ENCODE assay signal across 15 cellular contexts in the genomic region with DNA sequence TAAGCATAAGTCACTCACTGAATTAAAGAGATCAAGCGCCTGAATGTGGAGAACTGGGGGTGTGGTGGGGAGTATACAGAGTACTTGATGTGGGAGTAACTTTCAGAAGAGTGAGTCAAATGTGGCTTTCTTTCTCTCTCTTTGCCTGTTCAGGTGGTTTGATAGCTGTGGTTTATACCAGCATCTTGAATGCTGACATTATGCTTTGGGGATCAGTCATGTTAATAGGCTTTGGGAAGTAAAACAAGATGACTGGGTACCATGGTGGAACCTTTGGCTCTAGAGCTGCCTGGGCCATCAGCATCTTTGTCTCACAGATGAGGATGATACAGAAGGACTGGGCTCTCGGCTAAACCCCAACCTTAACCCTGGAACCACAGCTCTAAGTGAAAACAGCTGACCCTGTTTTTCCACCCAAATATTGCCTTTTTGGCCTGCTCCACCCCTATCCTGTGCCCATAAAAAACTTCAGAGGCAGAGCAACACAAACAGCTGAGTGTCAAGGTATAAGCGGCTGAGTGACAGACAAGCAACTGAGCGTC. TPM values are rescaled to one million over a fixed set of nuclear protein-coding genes. Genes with fewer than 3 reads are reported as not detected.
A peak's percentile ranks its signal among the peaks of the same experiment; 100 is the strongest.
DNase-seq lines count a peak whose midpoint lies in the region; ATAC-seq lines count a peak whose summit lies in the region.
"Had no signal": no experiment of that assay in that cellular context is flagged by ENCODE, and none has a peak within 500 bp of the region (broad histone marks: within the 10 kb centered on the region; RNA-seq: fewer than 3 reads in every experiment).

No MANE protein-coding gene starts in this region.

- DNase-seq in activated CD4-positive, alpha-beta T cell treated with anti-CD3 and anti-CD28 coated beads for 36 hours, result peak; percentile 72
- no peak for DNase-seq in activated CD4-positive, alpha-beta T cell treated with anti-CD3 and anti-CD28 coated beads for 1 hour
- peak; percentile 67 for DNase-seq in T-helper 2 cell treated with Interferon-gamma antibody and Interleukin-4, amounts not matched to agents 5 μg/mL and 100 μg/mL, for 36 hours (ENCODE audit: low spot score)
- peak; percentile 11 for DNase-seq in activated naive CD8-positive, alpha-beta T cell treated with anti-CD3 and anti-CD28 coated beads, Interleukin-2, amount 50 U/mL, for 16 hours (ENCODE audit: low read depth, low spot score)
- peak; percentile 6 to 21 for DNase-seq in stimulated activated CD8-positive, alpha-beta memory T cell treated with anti-CD3 and anti-CD28 coated beads, Interleukin-7, amount 100 ng/mL, for 4 hours (ENCODE audit: low read depth in 2 of 2)
- DNase-seq in C1 segment of cervical spinal cord (lab: John Stamatoyannopoulos, UW) (no peak), NCI-H1436 treated with DMSO at 0.1 percent for 48 hours (lab: John Stamatoyannopoulos, UW) (no peak)
- DNase-seq: 8988T; activated effector memory CD4-positive, alpha-beta T cell treated with Interleukin-2 at 50 U/mL for 16 hours; glutamatergic neuron; IMR-90; NCI-H1694 treated with DMSO at 0.1 percent for 48 hours; T1000 had no signal

- H3K4me1 Mint-ChIP-seq in activated CD4-positive, alpha-beta T cell treated with anti-CD3 and anti-CD28 coated beads for 36 hours, result peaks cover 30% of the 10 kb centered on the region
- peaks cover 28% of the 10 kb centered on the region for H3K4me1 Mint-ChIP-seq in T-helper 2 cell treated with Interferon-gamma antibody and Interleukin-4, amounts not matched to agents 5 μg/mL and 100 μg/mL, for 36 hours (ENCODE audit: low read depth)
- H3K4me1 Mint-ChIP-seq: central memory CD8-positive, alpha-beta T cell had no signal

- H3K9me3 Mint-ChIP-seq in activated CD4-positive, alpha-beta T cell treated with anti-CD3 and anti-CD28 coated beads for 36 hours (ENCODE audit: low read depth), result no peaks in the 10 kb centered on the region
- H3K9me3 Mint-ChIP-seq in T-helper 2 cell treated with Interferon-gamma antibody and Interleukin-4, amounts not matched to agents 5 μg/mL and 100 μg/mL, for 36 hours, result no peaks in the 10 kb centered on the region
- H3K9me3 Mint-ChIP-seq: central memory CD8-positive, alpha-beta T cell had no signal

- H3K36me3 Mint-ChIP-seq in activated CD4-positive, alpha-beta T cell treated with anti-CD3 and anti-CD28 coated beads for 36 hours (ENCODE audit: low read depth), result no peaks in the 10 kb centered on the region
- H3K36me3 Mint-ChIP-seq in T-helper 2 cell treated with Interferon-gamma antibody and Interleukin-4, amounts not matched to agents 5 μg/mL and 100 μg/mL, for 36 hours (ENCODE audit: low read depth), result no peaks in the 10 kb centered on the region

- H3K27me3 Mint-ChIP-seq in activated CD4-positive, alpha-beta T cell treated with anti-CD3 and anti-CD28 coated beads for 36 hours, result peaks cover 51% of the 10 kb centered on the region
- peaks cover 23% of the 10 kb centered on the region for H3K27me3 Mint-ChIP-seq in T-helper 2 cell treated with Interferon-gamma antibody and Interleukin-4, amounts not matched to agents 5 μg/mL and 100 μg/mL, for 36 hours (ENCODE audit: low read depth)

- POLR2A ChIA-PET in activated CD4-positive, alpha-beta T cell treated with anti-CD3 and anti-CD28 coated beads for 36 hours (lab: Charles Lee), result interaction anchor here (0.6 to 1.0 kb wide), 3 partner anchors 24 to 1095 kb away, joined by 3 to 6 read pairs (median 5); no protein-coding TSS in a partner anchor

- CTCF ChIA-PET in activated CD4-positive, alpha-beta T cell treated with anti-CD3 and anti-CD28 coated beads for 36 hours (lab: Charles Lee), result interaction anchor here (0.6 to 1.4 kb wide), 4 partner anchors 25 to 223 kb away, joined by 3 to 4 read pairs (median 4); no protein-coding TSS in a partner anchor

- H3K4me3 Mint-ChIP-seq in activated CD4-positive, alpha-beta T cell treated with anti-CD3 and anti-CD28 coated beads for 36 hours, result no peak overlapping the region
- H3K4me3 Mint-ChIP-seq in T-helper 2 cell treated with Interferon-gamma antibody and Interleukin-4, amounts not matched to agents 5 μg/mL and 100 μg/mL, for 36 hours, result peak overlapping the region; percentile 55
- H3K4me3 Mint-ChIP-seq: central memory CD8-positive, alpha-beta T cell had no signal

- ATAC-seq in activated CD4-positive, alpha-beta T cell treated with anti-CD3 and anti-CD28 coated beads for 36 hours, result peak; percentile 93
- ATAC-seq in GM19328 (IDR thresholded peaks at IDR 0.05; ENCODE audit: unreplicated experiment), result no peak

- peak overlapping the region; percentile 45 for H3K27ac Mint-ChIP-seq in activated CD4-positive, alpha-beta T cell treated with anti-CD3 and anti-CD28 coated beads for 36 hours
- H3K27ac Mint-ChIP-seq in T-helper 2 cell treated with Interferon-gamma antibody and Interleukin-4, amounts not matched to agents 5 μg/mL and 100 μg/mL, for 36 hours, result peak overlapping the region; percentile 43

- intact Hi-C loops in activated CD4-positive, alpha-beta T cell treated with anti-CD3 and anti-CD28 coated beads for 36 hours (cut with DNase I, micrococcal nuclease), result loop anchor here (1.0 to 10.0 kb wide), 7 partner anchors 24 to 695 kb away; partner anchors contain the start of gene GNAZ (in 1 of the 2)

RNA-seq across cellular contexts. Expression of gene GNAZ, which starts 58.2 kb away (rescaled TPM):
- 1 to 10 TPM; 1.1 to 1.5 TPM for total RNA-seq in activated CD4-positive, alpha-beta T cell treated with anti-CD3 and anti-CD28 coated beads for 36 hours

Comparison
In these comparisons a context has a peak if more than half of its experiments do, and no peak if none do; other contexts are left out.
1. DNase-seq: peak in activated CD4-positive, alpha-beta T cell treated with anti-CD3 and anti-CD28 coated beads for 36 hours (single experiment), T-helper 2 cell treated with Interferon-gamma antibody and Interleukin-4, amounts not matched to agents 5 μg/mL and 100 μg/mL, for 36 hours (single experiment), activated naive CD8-positive, alpha-beta T cell treated with anti-CD3 and anti-CD28 coated beads, Interleukin-2, amount 50 U/mL, for 16 hours (single experiment) and stimulated activated CD8-positive, alpha-beta memory T cell treated with anti-CD3 and anti-CD28 coated beads, Interleukin-7, amount 100 ng/mL, for 4 hours (2 of 2); none in activated CD4-positive, alpha-beta T cell treated with anti-CD3 and anti-CD28 coated beads for 1 hour (single experiment), C1 segment of cervical spinal cord (0 of 14) and NCI-H1436 treated with DMSO at 0.1 percent for 48 hours (single experiment).